In the genomic region with DNA sequence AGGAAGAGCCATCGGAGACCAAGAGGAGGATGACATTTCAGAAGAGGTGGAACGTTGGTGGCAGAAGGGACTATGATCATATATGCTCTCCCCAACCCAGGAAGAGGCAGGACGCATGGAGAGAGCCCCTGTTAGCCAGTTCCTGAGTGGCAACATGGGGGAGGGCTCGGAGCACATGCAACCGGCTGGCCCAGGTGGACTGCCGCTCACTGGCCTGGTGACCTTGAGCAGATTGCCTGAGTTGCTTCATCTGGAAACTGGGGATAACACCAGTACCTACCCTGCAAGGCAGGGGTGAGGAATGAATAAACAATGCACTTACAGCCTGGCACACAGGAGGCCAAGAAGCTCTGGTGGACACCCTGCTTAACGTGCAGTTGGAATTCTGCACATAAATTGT, we compare ENCODE assay signal across 25 cellular contexts. TPM values are rescaled to one million over a fixed set of nuclear protein-coding genes. Genes with fewer than 3 reads are reported as not detected.
DNase-seq lines count a peak whose midpoint lies in the region; ATAC-seq, FAIRE-seq and TF ChIP-seq lines count a peak whose summit lies in the region.
"Had no signal": no experiment of that assay in that cellular context is flagged by ENCODE, and none has a peak within 500 bp of the region (broad histone marks: within the 10 kb centered on the region; RNA-seq: fewer than 3 reads in every experiment).

No MANE protein-coding gene starts in this region.

- H2AFZ ChIP-seq in HepG2 (ENCODE audit: low read length) (no peak overlapping the region), neuronal stem cell (ENCODE audit: low read length) (no peak overlapping the region)
- H2AFZ ChIP-seq: GM23338 had no signal

- H2BK120ac ChIP-seq in neuronal stem cell (ENCODE audit: low read depth, low read length), result no peak overlapping the region

- intact Hi-C loops in HepG2 (cut with micrococcal nuclease; ENCODE audit: unreplicated experiment) (no loop called here), right lobe of liver (cut with DNase I) (no loop called here), spleen (cut with DNase I; ENCODE audit: low total_unique reads) (no loop called here)

- H3K9me3 ChIP-seq in HepG2 (ENCODE audit: low read length), result no peaks in the 10 kb centered on the region
- no peaks in the 10 kb centered on the region for H3K9me3 ChIP-seq in right lobe of liver
- H3K9me3 ChIP-seq in neuronal stem cell (replicated peaks in 1 of 2; ENCODE audit: control insufficient read depth in 2 of 2, insufficient read depth in 1 of 2, low read depth in 1 of 2, low read length in 2 of 2), result no peaks in the 10 kb centered on the region
- H3K9me3 ChIP-seq in spleen, result no peaks in the 10 kb centered on the region
- H3K9me3 ChIP-seq: A549; BE2C; BLaER1 treated with 17β-estradiol and CSF1 and Interleukin-3, amounts not matched to agents 10 nM and 100 nM had no signal

- TF ChIP-seq POLR2A in HepG2 (IDR thresholded peaks at IDR 0.05; ENCODE audit: insufficient read depth in 1 of 2, low read depth in 2 of 2, low read length in 2 of 2) (no peak), right lobe of liver (IDR thresholded peaks at IDR 0.05) (no peak), spleen (IDR thresholded peaks at IDR 0.05) (no peak)

- ATAC-seq in HepG2 (no peak), right lobe of liver (no peak)
- ATAC-seq: A549, GM23338 had no signal

- POLR2A ChIA-PET in HepG2 (lab: Yijun Ruan, JAX), result no interaction called here

- H2BK12ac ChIP-seq in neuronal stem cell (ENCODE audit: low read length), result no peak overlapping the region

- no TSS peak for BruUV-seq in HepG2 (replicated peaks; lab: Mats Ljungman, UMichigan)

- H3K27me3 ChIP-seq in HepG2 (ENCODE audit: control insufficient read depth in 1 of 2, insufficient read depth in 2 of 2, low read length in 2 of 2) (peaks cover 0 to 20% of the 10 kb centered on the region in 2 experiments; a peak in 2 of 5 replicates), right lobe of liver (no peaks in the 10 kb centered on the region), neuronal stem cell (ENCODE audit: control insufficient read depth in 3 of 3, insufficient read depth in 3 of 3, low read depth in 1 of 3, low read length in 3 of 3) (no peaks in the 10 kb centered on the region), spleen (replicated peaks in 1 of 7) (no peaks in the 10 kb centered on the region)
- H3K27me3 ChIP-seq: BE2C; BLaER1 treated with 17β-estradiol and CSF1 and Interleukin-3, amounts not matched to agents 10 nM and 100 nM had no signal

- no peak overlapping the region for H2AK5ac ChIP-seq in neuronal stem cell (ENCODE audit: low read depth, low read length)

- no peak overlapping the region for H3K4ac ChIP-seq in neuronal stem cell (ENCODE audit: low read length)

- H3K9ac ChIP-seq in HepG2 (ENCODE audit: insufficient read depth, low read depth, low read length) (no peak overlapping the region), neuronal stem cell (ENCODE audit: low read depth, low read length, poor library complexity) (no peak overlapping the region)
- H3K9ac ChIP-seq: BLaER1 treated with 17β-estradiol and CSF1 and Interleukin-3, amounts not matched to agents 10 nM and 100 nM had no signal

- H3K4me3 ChIP-seq in HepG2 (replicated peaks in 1 of 3; ENCODE audit: insufficient read depth in 1 of 3, low read depth in 2 of 3, low read length in 3 of 3), result no peak overlapping the region
- no peak overlapping the region for H3K4me3 ChIP-seq in right lobe of liver
- H3K4me3 ChIP-seq in neuronal stem cell (ENCODE audit: low read length in 2 of 2), result no peak overlapping the region
- H3K4me3 ChIP-seq in spleen, result no peak overlapping the region
- H3K4me3 ChIP-seq: A549; BLaER1 treated with 17β-estradiol and CSF1 and Interleukin-3, amounts not matched to agents 10 nM and 100 nM; GM23338 had no signal

- no peaks in the 10 kb centered on the region for H4K20me1 ChIP-seq in HepG2 (ENCODE audit: insufficient read depth, low read length)
- H4K20me1 ChIP-seq: BLaER1 treated with 17β-estradiol and CSF1 and Interleukin-3, amounts not matched to agents 10 nM and 100 nM had no signal

- in situ Hi-C loops in HepG2 (cut with HindIII; ENCODE audit: extremely low pct_ligation_motif_present, low pct_unique_long_range_greater_than_20kb), result no loop called here

- DNase-seq in HepG2 (ENCODE audit: low spot score), result no peak
- no peak for DNase-seq in right lobe of liver
- DNase-seq in neuronal stem cell (ENCODE audit: low spot score), result no peak
- DNase-seq in spleen, result peak; percentile 21
- no peak for DNase-seq in NCI-H1417 treated with DMSO at 0.1 percent for 48 hours (lab: John Stamatoyannopoulos, UW)
- DNase-seq in activated gamma-delta T cell (lab: John Stamatoyannopoulos, UW), result no peak
- DNase-seq: 8988T; ACHN; AML-193; BE2C; CD4-positive, alpha-beta T cell; CD8-positive, alpha-beta memory T cell; DMS 273 treated with DMSO at 0.1 percent for 48 hours; DMS79; GF-D8; HCEC 1CT had no signal

- H4K91ac ChIP-seq in neuronal stem cell (ENCODE audit: low read depth, low read length, poor library complexity), result no peak overlapping the region

- H3K36me3 ChIP-seq in HepG2 (replicated peaks in 1 of 2; ENCODE audit: control insufficient read depth in 1 of 2, insufficient read depth in 2 of 2, low read length in 2 of 2), result no peaks in the 10 kb centered on the region
- H3K36me3 ChIP-seq in right lobe of liver, result no peaks in the 10 kb centered on the region
- H3K36me3 ChIP-seq in neuronal stem cell (replicated peaks in 1 of 2; ENCODE audit: control insufficient read depth in 2 of 2, insufficient read depth in 2 of 2, low read length in 2 of 2), result peaks cover 0 to 2% of the 10 kb centered on the region in 2 donors
- H3K36me3 ChIP-seq in spleen, result no peaks in the 10 kb centered on the region
- H3K36me3 ChIP-seq: BE2C; BLaER1 treated with 17β-estradiol and CSF1 and Interleukin-3, amounts not matched to agents 10 nM and 100 nM had no signal

- H3K79me1 ChIP-seq in neuronal stem cell (ENCODE audit: low read depth, low read length), result peaks cover 2% of the 10 kb centered on the region

- peak overlapping the region; percentile 58 for H3K18ac ChIP-seq in neuronal stem cell (ENCODE audit: low read length)

- no peak overlapping the region for H3K23ac ChIP-seq in neuronal stem cell (ENCODE audit: low read depth, low read length, poor library complexity)

- no peak for TF ChIP-seq CTCF in HepG2 (CRISPR knock-in tag; IDR thresholded peaks at IDR 0.05)
- TF ChIP-seq CTCF in right lobe of liver (IDR thresholded peaks at IDR 0.05), result no peak
- no peak for TF ChIP-seq CTCF in spleen (IDR thresholded peaks at IDR 0.05 in 8 of 11, conservative IDR thresholded peaks at IDR 0.05 in 3 of 11)

- 22% methylated on average over 4 of the region's 7 CpGs for WGBS in HepG2 (ENCODE audit: low lambda C conversion rate)
- WGBS in right lobe of liver (ENCODE audit: insufficient coverage, low coverage, low lambda C conversion rate, missing lambda C conversion rate), result 80% methylated on average over 3 of the region's 7 CpGs
- WGBS in neuronal stem cell (ENCODE audit: extremely low coverage in 2 of 2, insufficient read length in 2 of 2, insufficient replicate concordance in 1 of 2), 2 donors, result no CpG with 5 or more reads among the region's 7 CpGs
- WGBS in spleen, 5 donors, result 84 to 95% (median 89%) methylated on average over 7 of the region's 7 CpGs

- TF ChIP-seq EP300 in HepG2 (IDR thresholded peaks at IDR 0.05; ENCODE audit: low read depth in 2 of 2, low read length in 2 of 2) (no peak), HepG2 (CRISPR knock-in tag; IDR thresholded peaks at IDR 0.05; ENCODE audit: borderline replicate concordance) (no peak)

- TF ChIP-seq RAD21 in HepG2 (CRISPR knock-in tag; IDR thresholded peaks at IDR 0.05), result no peak

- no peaks in the 10 kb centered on the region for H3K4me1 ChIP-seq in HepG2 (ENCODE audit: insufficient read depth, low read length)
- H3K4me1 ChIP-seq in right lobe of liver, result no peaks in the 10 kb centered on the region
- peaks cover 0 to 16% of the 10 kb centered on the region in 2 donors for H3K4me1 ChIP-seq in neuronal stem cell (ENCODE audit: control insufficient read depth in 2 of 2, insufficient read depth in 1 of 2, low read depth in 1 of 2, low read length in 2 of 2)
- peaks cover 0 to 12% (median 7%) of the 10 kb centered on the region in 6 donors for H3K4me1 ChIP-seq in spleen
- H3K4me1 ChIP-seq: A549, BE2C had no signal

- no peak overlapping the region for H2BK5ac ChIP-seq in neuronal stem cell (ENCODE audit: low read length)

- no peak overlapping the region for H3K14ac ChIP-seq in neuronal stem cell (ENCODE audit: low read length)

- FAIRE-seq in HepG2 (lab: Jason Lieb, UNC), result no peak
- FAIRE-seq: A549, D721Med, GM12891, GM18507, H54 had no signal

- H2BK15ac ChIP-seq in neuronal stem cell (ENCODE audit: low read length), result no peak overlapping the region

- no peak overlapping the region for H3K27ac ChIP-seq in HepG2 (ENCODE audit: extremely low read length, insufficient read depth, low read length)
- H3K27ac ChIP-seq in right lobe of liver, result no peak overlapping the region
- H3K27ac ChIP-seq in neuronal stem cell (replicated peaks; ENCODE audit: low read length), result no peak overlapping the region
- H3K27ac ChIP-seq in spleen, result no peak overlapping the region
- H3K27ac ChIP-seq: A549; BLaER1 treated with 17β-estradiol and CSF1 and Interleukin-3, amounts not matched to agents 10 nM and 100 nM had no signal

- no peaks in the 10 kb centered on the region for H3K79me2 ChIP-seq in HepG2 (ENCODE audit: insufficient read depth, low read length)

- CTCF ChIA-PET in HepG2 (lab: Yijun Ruan, JAX; ENCODE audit: low intra/inter-chr PET ratio, low total read pairs), result no interaction called here

- H4K8ac ChIP-seq in neuronal stem cell (ENCODE audit: low read depth, low read length), result no peak overlapping the region

- H3K4me2 ChIP-seq in HepG2 (ENCODE audit: low read depth, low read length), result no peak overlapping the region
- H3K4me2 ChIP-seq in neuronal stem cell (ENCODE audit: insufficient read depth, low read length, poor library complexity, severe bottlenecking), result no peak overlapping the region
- H3K4me2 ChIP-seq: A549; BLaER1 treated with 17β-estradiol and CSF1 and Interleukin-3, amounts not matched to agents 10 nM and 100 nM; GM23338 had no signal

RNA-seq across cellular contexts. Expression of gene SYT6, which starts 29.0 kb away (rescaled TPM):
- not detected in 2 replicates for total RNA-seq in HepG2 (2016; rRNA removed; fragmentation: Illumina TruSeq; extraction: Trizol)
- not detected in 2 replicates for total RNA-seq in HepG2 (2016; cell fraction: cytosol; rRNA removed; fragmentation: Illumina TruSeq; extraction: Trizol; ENCODE audit: low read depth)
- not detected in 2 replicates for total RNA-seq in HepG2 (2016; cell fraction: insoluble cytoplasmic fraction; rRNA removed; fragmentation: Illumina TruSeq; extraction: Trizol)
- not detected in 2 replicates for total RNA-seq in HepG2 (2016; cell fraction: membrane; rRNA removed; fragmentation: Illumina TruSeq; extraction: Trizol)
- not detected in 2 replicates for total RNA-seq in HepG2 (2016; cell fraction: nucleus; rRNA removed; fragmentation: Illumina TruSeq; extraction: Trizol)
- polyA plus RNA-seq in HepG2 (2011; rRNA removed), result not detected in 2 replicates
- not detected in 2 replicates for polyA plus RNA-seq in HepG2 (2011; cell fraction: cytosol; rRNA removed)
- polyA plus RNA-seq in HepG2 (2011; cell fraction: nucleus; rRNA removed), result not detected in 2 replicates
- not detected in 2 replicates for polyA plus RNA-seq in HepG2 (2012)
- not detected in 2 replicates for polyA plus RNA-seq in HepG2 (2016; cell fraction: cytosol; fragmentation: Illumina TruSeq; extraction: Trizol; ENCODE audit: low read depth)
- polyA plus RNA-seq in HepG2 (2016; cell fraction: insoluble cytoplasmic fraction; fragmentation: Illumina TruSeq; extraction: Trizol; ENCODE audit: low read depth), result not detected in 2 replicates
- polyA plus RNA-seq in HepG2 (2016; cell fraction: membrane; fragmentation: Illumina TruSeq; extraction: Trizol; ENCODE audit: low read depth), result not detected in 2 replicates
- not detected in 2 replicates for polyA plus RNA-seq in HepG2 (2016; cell fraction: nucleus; fragmentation: Illumina TruSeq; extraction: Trizol; ENCODE audit: insufficient read depth, low read depth)
- not detected in 2 replicates for polyA minus RNA-seq in HepG2 (2011; rRNA and poly(A)+ RNA removed; ENCODE audit: low replicate concordance)
- not detected in 2 replicates for polyA minus RNA-seq in HepG2 (2011; cell fraction: cytosol; rRNA and poly(A)+ RNA removed)
- polyA minus RNA-seq in HepG2 (2011; cell fraction: nucleus; rRNA and poly(A)+ RNA removed), result not detected in 2 replicates
- not detected for total RNA-seq in right lobe of liver
- polyA plus RNA-seq in neuronal stem cell (2013, experiment 1 of 2), result 6.2 TPM
- polyA plus RNA-seq in neuronal stem cell (2013, experiment 2 of 2), result 6.2 TPM
- under 1 TPM in 1 of 7 donors, not detected in 6; 0.14 TPM for total RNA-seq in spleen
- not detected for polyA plus RNA-seq in spleen
- total RNA-seq: CD4-positive, alpha-beta T cell; CD8-positive, alpha-beta memory T cell; G401 had no signal
- polyA plus RNA-seq: CD14-positive monocyte; CD8-positive, alpha-beta memory T cell had no signal
